Comparison of ENCODE assay signal across 8 cellular contexts in genomic region chr11:47980093-47980906, GRCh38. TPM values are rescaled to one million over a fixed set of nuclear protein-coding genes. Genes with fewer than 3 reads are reported as not detected.
DNase-seq lines count a peak whose midpoint lies in the region; ATAC-seq and TF ChIP-seq lines count a peak whose summit lies in the region.

PTPRJ (plus strand) TSS chr11:47980559; CDS start chr11:47980913, 354 bp downstream.

- CTCF ChIA-PET in HEK293 (lab: Yijun Ruan, JAX): interaction anchor here (0.7 to 1.2 kb wide), 3 partner anchors 12 to 129 kb away, joined by 3 to 4 read pairs (median 3); no protein-coding TSS in a partner anchor
- CTCF ChIA-PET in activated CD4-positive, alpha-beta memory T cell treated with anti-CD3 and anti-CD28 coated beads, Interleukin-2, amount 10 ng/mL, durations not matched to agents 7 days and 5 days (lab: Charles Lee): interaction anchor here (1.0 to 3.2 kb wide), 4 partner anchors 46 to 128 kb away, joined by 3 to 15 read pairs (median 6); no protein-coding TSS in a partner anchor

- H3K36me3 ChIP-seq in HEK293 (ENCODE audit: control insufficient read depth in 2 of 2, insufficient read depth in 1 of 2, low read length in 2 of 2) (no peaks in the 10 kb centered on the region), lower lobe of right lung (no peaks in the 10 kb centered on the region)

- no peak for TF ChIP-seq CTCF in GM12865 (IDR thresholded peaks at IDR 0.05; ENCODE audit: insufficient read depth, low read depth, low read length, missing control alignments)
- TF ChIP-seq CTCF in HEK293 (tag by site-specific recombination; IDR thresholded peaks at IDR 0.05): no peak
- TF ChIP-seq CTCF in lower lobe of right lung (IDR thresholded peaks at IDR 0.05): no peak

- peak within 1 kb of the TSS; percentile 75 for H3K4me3 ChIP-seq in GM12865 (ENCODE audit: low read depth, low read length)
- H3K4me3 ChIP-seq in HEK293 (ENCODE audit: low read depth, low read length): peak within 1 kb of the TSS; percentile 72
- H3K4me3 ChIP-seq in lower lobe of right lung: peak within 1 kb of the TSS; percentile 93

- peak; percentile 49 for DNase-seq in GM12865 (ENCODE audit: low read depth)
- peak; percentile 69 for DNase-seq in NCI-H146 (lab: John Stamatoyannopoulos, UW)
- peak; percentile 60 for DNase-seq in activated CD4-positive, alpha-beta memory T cell treated with anti-CD3 and anti-CD28 coated beads, Interleukin-2, amount 10 ng/mL, durations not matched to agents 7 days and 5 days
- DNase-seq in effector CD4-positive, alpha-beta T cell: peak; percentile 60
- peak; percentile 76 for DNase-seq in lower lobe of right lung
- peak; percentile 29 for DNase-seq in stimulated activated CD8-positive, alpha-beta memory T cell treated with anti-CD3 and anti-CD28 coated beads, Interleukin-12 subunit alpha, Interleukin-12 subunit beta, amount 100 ng/mL, for 1 hour (ENCODE audit: low read depth)
- no peak for DNase-seq in OCI-M2 (lab: John Stamatoyannopoulos, UW; ENCODE audit: unreplicated experiment)

- H3K9me3 ChIP-seq in HEK293 (ENCODE audit: control insufficient read depth, insufficient read depth, low read depth, low read length): no peaks in the 10 kb centered on the region
- no peaks in the 10 kb centered on the region for H3K9me3 ChIP-seq in lower lobe of right lung

- peak; percentile 70 to 74 for ATAC-seq in lower lobe of right lung

- POLR2A ChIA-PET in HEK293 (lab: Yijun Ruan, JAX): interaction anchor here (0.6 to 0.9 kb wide), 4 partner anchors 10 to 120 kb away, joined by 3 to 4 read pairs (median 3); no protein-coding TSS in a partner anchor
- POLR2A ChIA-PET in activated CD4-positive, alpha-beta memory T cell treated with anti-CD3 and anti-CD28 coated beads, Interleukin-2, amount 10 ng/mL, durations not matched to agents 7 days and 5 days (lab: Charles Lee): interaction anchor here (0.6 to 1.9 kb wide), 11 partner anchors 9 to 140 kb away, joined by 3 to 13 read pairs (median 4); no protein-coding TSS in a partner anchor

- H3K9me3 Mint-ChIP-seq in activated CD4-positive, alpha-beta memory T cell treated with anti-CD3 and anti-CD28 coated beads, Interleukin-2, amount 10 ng/mL, durations not matched to agents 7 days and 5 days: no peaks in the 10 kb centered on the region

- peak within 1 kb of the TSS; percentile 94 for H3K27ac Mint-ChIP-seq in activated CD4-positive, alpha-beta memory T cell treated with anti-CD3 and anti-CD28 coated beads, Interleukin-2, amount 10 ng/mL, durations not matched to agents 7 days and 5 days

- peaks cover 30% of the 10 kb centered on the region for H3K36me3 Mint-ChIP-seq in activated CD4-positive, alpha-beta memory T cell treated with anti-CD3 and anti-CD28 coated beads, Interleukin-2, amount 10 ng/mL, durations not matched to agents 7 days and 5 days (ENCODE audit: low read depth)

- intact Hi-C loops in lower lobe of right lung (cut with DNase I): no loop called here

- H3K27ac ChIP-seq in HEK293 (ENCODE audit: extremely low read depth, low read depth, low read length) (peak within 1 kb of the TSS; percentile 82; the same call in 1 of the 2 replicates), lower lobe of right lung (peak within 1 kb of the TSS; percentile 88)

- no peaks in the 10 kb centered on the region for H3K27me3 ChIP-seq in lower lobe of right lung (ENCODE audit: low read depth)

- H3K27me3 Mint-ChIP-seq in activated CD4-positive, alpha-beta memory T cell treated with anti-CD3 and anti-CD28 coated beads, Interleukin-2, amount 10 ng/mL, durations not matched to agents 7 days and 5 days: peaks cover 15% of the 10 kb centered on the region

- H3K4me1 Mint-ChIP-seq in activated CD4-positive, alpha-beta memory T cell treated with anti-CD3 and anti-CD28 coated beads, Interleukin-2, amount 10 ng/mL, durations not matched to agents 7 days and 5 days: peaks cover 27% of the 10 kb centered on the region

- H3K4me1 ChIP-seq in HEK293 (ENCODE audit: control insufficient read depth, insufficient read depth, low read length) (peaks cover 8% of the 10 kb centered on the region), lower lobe of right lung (peaks cover 33% of the 10 kb centered on the region)

- H3K4me3 Mint-ChIP-seq in activated CD4-positive, alpha-beta memory T cell treated with anti-CD3 and anti-CD28 coated beads, Interleukin-2, amount 10 ng/mL, durations not matched to agents 7 days and 5 days: peak within 1 kb of the TSS; percentile 99

TF ChIP-seq in HEK293, 187 proteins besides CTCF, POLR2A, EP300 and RAD21 (continues in another document):
- TF ChIP-seq ZNF138 (tag by site-specific recombination; IDR thresholded peaks at IDR 0.05; ENCODE audit: borderline replicate concordance) (no peak), HOXD13 (CRISPR knock-in tag; IDR thresholded peaks at IDR 0.05; ENCODE audit: borderline replicate concordance) (no peak), ZNF530 (tag by site-specific recombination; IDR thresholded peaks at IDR 0.05; ENCODE audit: low read depth) (no peak), PRDM6 (tag by site-specific recombination; IDR thresholded peaks at IDR 0.05) (no peak), SP3 (tag by site-specific recombination; IDR thresholded peaks at IDR 0.05) (0 out of 2 replicates have a peak, but pooled peaks have one; percentile 35), ZBTB10 (tag by site-specific recombination; IDR thresholded peaks at IDR 0.05) (peak; percentile 93), PATZ1 (tag by site-specific recombination; IDR thresholded peaks at IDR 0.05) (peak; percentile 21; the same call in 1 of the 2 replicates), GLIS1 (tag by site-specific recombination; IDR thresholded peaks at IDR 0.05) (0 out of 2 replicates have a peak, but pooled peaks have one; percentile 13)
- TF ChIP-seq, protein P1, sequence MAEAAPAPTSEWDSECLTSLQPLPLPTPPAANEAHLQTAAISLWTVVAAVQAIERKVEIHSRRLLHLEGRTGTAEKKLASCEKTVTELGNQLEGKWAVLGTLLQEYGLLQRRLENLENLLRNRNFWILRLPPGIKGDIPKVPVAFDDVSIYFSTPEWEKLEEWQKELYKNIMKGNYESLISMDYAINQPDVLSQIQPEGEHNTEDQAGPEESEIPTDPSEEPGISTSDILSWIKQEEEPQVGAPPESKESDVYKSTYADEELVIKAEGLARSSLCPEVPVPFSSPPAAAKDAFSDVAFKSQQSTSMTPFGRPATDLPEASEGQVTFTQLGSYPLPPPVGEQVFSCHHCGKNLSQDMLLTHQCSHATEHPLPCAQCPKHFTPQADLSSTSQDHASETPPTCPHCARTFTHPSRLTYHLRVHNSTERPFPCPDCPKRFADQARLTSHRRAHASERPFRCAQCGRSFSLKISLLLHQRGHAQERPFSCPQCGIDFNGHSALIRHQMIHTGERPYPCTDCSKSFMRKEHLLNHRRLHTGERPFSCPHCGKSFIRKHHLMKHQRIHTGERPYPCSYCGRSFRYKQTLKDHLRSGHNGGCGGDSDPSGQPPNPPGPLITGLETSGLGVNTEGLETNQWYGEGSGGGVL (tag by site-specific recombination; IDR thresholded peaks at IDR 0.05): peak; percentile 45; the same call in 1 of the 2 replicates

RNA-seq across cellular contexts. Expression of gene PTPRJ, which starts in this region (rescaled TPM):
- 10 to 100 TPM; 83.0 to 89.1 TPM for total RNA-seq in activated CD4-positive, alpha-beta memory T cell treated with anti-CD3 and anti-CD28 coated beads, Interleukin-2, amount 10 ng/mL, durations not matched to agents 7 days and 5 days
- total RNA-seq in lower lobe of right lung: 40.0 TPM
